In genomic region chr17:55458977-55459376, GRCh38 we compare ENCODE assay signal across 11 cellular contexts. TPM values are rescaled to one million over a fixed set of nuclear protein-coding genes. Genes with fewer than 3 reads are reported as not detected.
DNase-seq lines count a peak whose midpoint lies in the region; TF ChIP-seq lines count a peak whose summit lies in the region.
"Had no signal": no experiment of that assay in that cellular context is flagged by ENCODE, and none has a peak within 500 bp of the region (broad histone marks: within the 10 kb centered on the region; RNA-seq: fewer than 3 reads in every experiment).

No MANE protein-coding gene starts in this region.

- H3K4me3 ChIP-seq in foreskin fibroblast (ENCODE audit: low read depth in 1 of 2, low read length in 2 of 2) (no peak overlapping the region), suprapubic skin (no peak overlapping the region)

- TF ChIP-seq EP300 in suprapubic skin (IDR thresholded peaks at IDR 0.05), result no peak

- TF ChIP-seq CTCF in foreskin fibroblast (IDR thresholded peaks at IDR 0.05; ENCODE audit: low read depth, low read length), result no peak
- no peak for TF ChIP-seq CTCF in suprapubic skin (IDR thresholded peaks at IDR 0.05)

- peak; percentile 30 for DNase-seq in ACHN
- DNase-seq in HCEC 1CT, result peak; percentile 88
- peak; percentile 49 for DNase-seq in activated CD4-positive, CD25-positive, alpha-beta regulatory T cell treated with anti-CD3 and anti-CD28 coated beads, Interleukin-2, amount 50 U/mL, for 72 hours
- peak; percentile 77 to 87 for DNase-seq in foreskin fibroblast
- DNase-seq in suprapubic skin (ENCODE audit: low spot score in 2 of 2), result no peak
- no peak for DNase-seq in SK-N-DZ (ENCODE audit: low spot score)
- no peak for DNase-seq in foreskin melanocyte
- no peak for DNase-seq in putamen (ENCODE audit: low spot score)

- peaks cover 3% of the 10 kb centered on the region for H3K27me3 ChIP-seq in suprapubic skin

- no peak for TF ChIP-seq POLR2A in suprapubic skin (IDR thresholded peaks at IDR 0.05)

- no peak overlapping the region for H3K27ac ChIP-seq in suprapubic skin
- H3K27ac ChIP-seq: epithelial cell of prostate, parathyroid adenoma had no signal

- peaks cover 7% of the 10 kb centered on the region for H3K4me1 ChIP-seq in suprapubic skin

- in situ Hi-C loops in ACHN (cut with HindIII; ENCODE audit: low pct_ligation_motif_present, low pct_unique_long_range_greater_than_20kb, low sequenced_read_pairs), result no loop called here

- no peaks in the 10 kb centered on the region for H3K36me3 ChIP-seq in suprapubic skin

- no peaks in the 10 kb centered on the region for H3K9me3 ChIP-seq in suprapubic skin

- 64% methylated on average over 7 of the region's 7 CpGs for WGBS in suprapubic skin

RNA-seq across cellular contexts. Expression of gene MMD, which starts 37.3 kb away (rescaled TPM):
- total RNA-seq in suprapubic skin, result 10 to 100 TPM in 1 of 4 donors, 1 to 10 TPM in 3; 7.8 to 14.1 (median 9.4) TPM
- polyA plus RNA-seq in SK-N-DZ (2014; cell fraction: cytosol; rRNA removed), result 170 and 172 TPM in 2 replicates
- 97.1 and 130 TPM in 2 replicates for polyA plus RNA-seq in SK-N-DZ (2014; cell fraction: nucleus; rRNA removed)

RNA-seq across cellular contexts. Expression of gene SMIM36, which starts 52.3 kb away (rescaled TPM):
- total RNA-seq in suprapubic skin, result not detected
- polyA plus RNA-seq in SK-N-DZ (2014; cell fraction: cytosol; rRNA removed), result not detected in 2 replicates
- polyA plus RNA-seq in SK-N-DZ (2014; cell fraction: nucleus; rRNA removed), result not detected in 2 replicates
- total RNA-seq: CD4-positive, CD25-positive, alpha-beta regulatory T cell had no signal
- polyA plus RNA-seq: CD4-positive, CD25-positive, alpha-beta regulatory T cell had no signal

Comparison
In these comparisons a context has a peak if more than half of its experiments do, and no peak if none do; other contexts are left out.
1. DNase-seq: peak in ACHN (single experiment), HCEC 1CT (single experiment), activated CD4-positive, CD25-positive, alpha-beta regulatory T cell treated with anti-CD3 and anti-CD28 coated beads, Interleukin-2, amount 50 U/mL, for 72 hours (single experiment) and foreskin fibroblast (2 of 2); none in suprapubic skin (0 of 2), SK-N-DZ (single experiment), foreskin melanocyte (single experiment) and putamen (single experiment).